ENCODE assay signal across 1 cellular context in genomic region chr1:172450524-172450885, GRCh38.
TF ChIP-seq lines count a peak whose summit lies in the region.

No MANE protein-coding gene starts in this region.

TF ChIP-seq in HCT116, 20 proteins besides CTCF, POLR2A, EP300 and RAD21 (continued from another document):
- TF ChIP-seq, protein P1, sequence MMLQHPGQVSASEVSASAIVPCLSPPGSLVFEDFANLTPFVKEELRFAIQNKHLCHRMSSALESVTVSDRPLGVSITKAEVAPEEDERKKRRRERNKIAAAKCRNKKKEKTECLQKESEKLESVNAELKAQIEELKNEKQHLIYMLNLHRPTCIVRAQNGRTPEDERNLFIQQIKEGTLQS (IDR thresholded peaks at IDR 0.05): no peak
- TF ChIP-seq ELF1 (IDR thresholded peaks at IDR 0.05; ENCODE audit: borderline replicate concordance, low read depth) (no peak), TCF7L2 (IDR thresholded peaks at IDR 0.05; ENCODE audit: borderline replicate concordance, extremely low read depth, insufficient read depth, insufficient read length) (no peak), FOSL1 (IDR thresholded peaks at IDR 0.05; ENCODE audit: low read depth) (no peak), SP1 (IDR thresholded peaks at IDR 0.05; ENCODE audit: low read depth) (no peak), MAX (IDR thresholded peaks at IDR 0.05) (no peak), CEBPB (IDR thresholded peaks at IDR 0.05; ENCODE audit: low read depth) (no peak), EZH2phosphoT487 (IDR thresholded peaks at IDR 0.05; ENCODE audit: borderline replicate concordance) (no peak), SIN3A (IDR thresholded peaks at IDR 0.05; ENCODE audit: low read depth) (no peak), CBX3 (IDR thresholded peaks at IDR 0.05; ENCODE audit: low read depth) (no peak), YY1 (IDR thresholded peaks at IDR 0.05; ENCODE audit: extremely low read depth, insufficient replicate concordance, low read depth, low read length) (no peak), JUND (IDR thresholded peaks at IDR 0.05) (no peak)
- TF ChIP-seq, protein P2, sequence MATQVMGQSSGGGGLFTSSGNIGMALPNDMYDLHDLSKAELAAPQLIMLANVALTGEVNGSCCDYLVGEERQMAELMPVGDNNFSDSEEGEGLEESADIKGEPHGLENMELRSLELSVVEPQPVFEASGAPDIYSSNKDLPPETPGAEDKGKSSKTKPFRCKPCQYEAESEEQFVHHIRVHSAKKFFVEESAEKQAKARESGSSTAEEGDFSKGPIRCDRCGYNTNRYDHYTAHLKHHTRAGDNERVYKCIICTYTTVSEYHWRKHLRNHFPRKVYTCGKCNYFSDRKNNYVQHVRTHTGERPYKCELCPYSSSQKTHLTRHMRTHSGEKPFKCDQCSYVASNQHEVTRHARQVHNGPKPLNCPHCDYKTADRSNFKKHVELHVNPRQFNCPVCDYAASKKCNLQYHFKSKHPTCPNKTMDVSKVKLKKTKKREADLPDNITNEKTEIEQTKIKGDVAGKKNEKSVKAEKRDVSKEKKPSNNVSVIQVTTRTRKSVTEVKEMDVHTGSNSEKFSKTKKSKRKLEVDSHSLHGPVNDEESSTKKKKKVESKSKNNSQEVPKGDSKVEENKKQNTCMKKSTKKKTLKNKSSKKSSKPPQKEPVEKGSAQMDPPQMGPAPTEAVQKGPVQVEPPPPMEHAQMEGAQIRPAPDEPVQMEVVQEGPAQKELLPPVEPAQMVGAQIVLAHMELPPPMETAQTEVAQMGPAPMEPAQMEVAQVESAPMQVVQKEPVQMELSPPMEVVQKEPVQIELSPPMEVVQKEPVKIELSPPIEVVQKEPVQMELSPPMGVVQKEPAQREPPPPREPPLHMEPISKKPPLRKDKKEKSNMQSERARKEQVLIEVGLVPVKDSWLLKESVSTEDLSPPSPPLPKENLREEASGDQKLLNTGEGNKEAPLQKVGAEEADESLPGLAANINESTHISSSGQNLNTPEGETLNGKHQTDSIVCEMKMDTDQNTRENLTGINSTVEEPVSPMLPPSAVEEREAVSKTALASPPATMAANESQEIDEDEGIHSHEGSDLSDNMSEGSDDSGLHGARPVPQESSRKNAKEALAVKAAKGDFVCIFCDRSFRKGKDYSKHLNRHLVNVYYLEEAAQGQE (IDR thresholded peaks at IDR 0.05; ENCODE audit: low read depth): no peak
TF ChIP-seq in HCT116: peak in this region for 0.
